Comparison of ENCODE assay signal across 1 cellular context in genomic region chr3:172461530-172462138, GRCh38.
TF ChIP-seq lines count a peak whose summit lies in the region.

No MANE protein-coding gene starts in this region.

TF ChIP-seq in GM23338, 12 proteins besides CTCF, POLR2A, EP300 and RAD21 (continued from another document):
- no peak for TF ChIP-seq ZNF462 (CRISPR knock-in tag; IDR thresholded peaks at IDR 0.05)
- no peak for TF ChIP-seq POLR2AphosphoS5 (IDR thresholded peaks at IDR 0.05; ENCODE audit: low read depth)
- TF ChIP-seq ETS1 (IDR thresholded peaks at IDR 0.05): no peak
- no peak for TF ChIP-seq STAT1 (IDR thresholded peaks at IDR 0.05; ENCODE audit: unreplicated experiment)
- no peak for TF ChIP-seq EZH2 (IDR thresholded peaks at IDR 0.05; ENCODE audit: low read depth, unreplicated experiment)
- TF ChIP-seq JUNB (IDR thresholded peaks at IDR 0.05; ENCODE audit: unreplicated experiment): no peak
- no peak for TF ChIP-seq NANOG (IDR thresholded peaks at IDR 0.05; ENCODE audit: borderline replicate concordance)
TF ChIP-seq in GM23338: peak in this region for 0.
